ENCODE assay signal across 14 cellular contexts in genomic region chr18:59737776-59738295, GRCh38. TPM values are rescaled to one million over a fixed set of nuclear protein-coding genes. Genes with fewer than 3 reads are reported as not detected.
A peak's percentile ranks its signal among the peaks of the same experiment; 100 is the strongest.
DNase-seq lines count a peak whose midpoint lies in the region; ATAC-seq lines count a peak whose summit lies in the region.
"Had no signal": no experiment of that assay in that cellular context is flagged by ENCODE, and none has a peak within 500 bp of the region (broad histone marks: within the 10 kb centered on the region; RNA-seq: fewer than 3 reads in every experiment).

No MANE protein-coding gene starts in this region.

- ATAC-seq in GM18517 (IDR thresholded peaks at IDR 0.05; ENCODE audit: unreplicated experiment), result no peak
- ATAC-seq: HCT116 had no signal

- H3K27ac ChIP-seq in substantia nigra (ENCODE audit: low read depth, low read length, poor library complexity, severe bottlenecking), result no peak overlapping the region
- H3K27ac ChIP-seq: C4-2B had no signal

- DNase-seq in EH (ENCODE audit: low read depth), result peak; percentile 45
- DNase-seq in M059J (ENCODE audit: low read depth), result peak; percentile 71
- DNase-seq in kidney tubule cell (ENCODE audit: low spot score), result peak; percentile 69
- DNase-seq in renal cortical epithelial cell (ENCODE audit: low read depth), result peak; percentile 38
- DNase-seq in substantia nigra (lab: John Stamatoyannopoulos, UW), result no peak
- no peak for DNase-seq in HuH-7 (ENCODE audit: low spot score)
- DNase-seq: BE2C; CD4-positive, alpha-beta memory T cell; DMS153; DMS79 treated with DMSO at 0.1 percent for 48 hours; GF-D8 had no signal

RNA-seq across cellular contexts. Expression of gene CCBE1, which starts 40.6 kb away (rescaled TPM):
- total RNA-seq in M059J (2014; rRNA removed; shearing (Covaris generic)), result 7.2 and 7.7 TPM in 2 replicates
- total RNA-seq in renal cortical epithelial cell, result 8.7 and 9.6 TPM in 2 replicates
- total RNA-seq: CD4-positive, alpha-beta memory T cell had no signal

Comparison
In these comparisons a context has a peak if more than half of its experiments do, and no peak if none do; other contexts are left out.
1. DNase-seq: peak in EH (single experiment), M059J (single experiment), kidney tubule cell (single experiment) and renal cortical epithelial cell (single experiment); none in substantia nigra (0 of 49) and HuH-7 (single experiment).